ENCODE assay signal across 12 cellular contexts in the genomic region with DNA sequence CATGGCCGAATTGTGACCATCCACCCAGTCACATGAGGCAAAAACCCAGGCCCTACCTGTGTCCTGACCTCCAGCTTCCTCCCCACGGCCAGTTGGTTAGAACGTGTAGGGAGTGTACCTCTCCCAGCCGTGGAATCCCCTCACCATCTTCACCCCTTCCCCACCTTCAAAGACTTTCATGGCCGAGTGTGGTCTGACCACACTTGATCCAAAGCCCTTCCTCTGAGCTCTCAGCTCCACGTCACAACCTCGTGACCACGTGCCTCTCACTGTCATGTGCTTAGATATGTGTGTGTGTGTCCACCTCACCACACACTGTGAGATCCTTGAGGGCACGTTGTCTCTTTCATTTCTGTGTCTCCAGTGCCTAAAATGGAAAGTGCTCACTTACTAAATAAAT. TPM values are rescaled to one million over a fixed set of nuclear protein-coding genes. Genes with fewer than 3 reads are reported as not detected.
DNase-seq lines count a peak whose midpoint lies in the region; ATAC-seq, FAIRE-seq and TF ChIP-seq lines count a peak whose summit lies in the region.
"Had no signal": no experiment of that assay in that cellular context is flagged by ENCODE, and none has a peak within 500 bp of the region (broad histone marks: within the 10 kb centered on the region; RNA-seq: fewer than 3 reads in every experiment).

No MANE protein-coding gene starts in this region.

- H3K4me1 ChIP-seq in naive thymus-derived CD4-positive, alpha-beta T cell (ENCODE audit: control insufficient read depth in 2 of 2, insufficient read depth in 2 of 2, low read length in 2 of 2): peaks cover 86% of the 10 kb centered on the region in 2 donors
- peaks cover 2 to 3% of the 10 kb centered on the region in 2 donors for H3K4me1 ChIP-seq in kidney (ENCODE audit: control insufficient read depth in 1 of 2, insufficient read depth in 1 of 2, low read depth in 1 of 2, low read length in 2 of 2)

- H3K4me3 Mint-ChIP-seq in naive thymus-derived CD4-positive, alpha-beta T cell: peak overlapping the region in 9 of 10 donors; percentile 20 to 91 (median 81)

- H3K9me3 Mint-ChIP-seq in naive thymus-derived CD4-positive, alpha-beta T cell: peaks cover 0 to 3% (median 0%) of the 10 kb centered on the region in 11 donors

- no peaks in the 10 kb centered on the region for H3K27me3 ChIP-seq in naive thymus-derived CD4-positive, alpha-beta T cell (ENCODE audit: control insufficient read depth in 2 of 2, insufficient read depth in 2 of 2, low read length in 2 of 2)

- ATAC-seq in GM21825 (IDR thresholded peaks at IDR 0.05; ENCODE audit: unreplicated experiment): peak; percentile 19
- no peak for ATAC-seq in naive thymus-derived CD4-positive, alpha-beta T cell
- ATAC-seq in GM18870 (IDR thresholded peaks at IDR 0.05; ENCODE audit: unreplicated experiment): no peak
- ATAC-seq in GM21367 (IDR thresholded peaks at IDR 0.05; ENCODE audit: unreplicated experiment): no peak

- peaks cover 82 to 98% (median 94%) of the 10 kb centered on the region in 7 donors for H3K4me1 Mint-ChIP-seq in naive thymus-derived CD4-positive, alpha-beta T cell

- intact Hi-C loops in naive thymus-derived CD4-positive, alpha-beta T cell (cut with micrococcal nuclease): loop anchor here (1.0 to 10.0 kb wide), 15 partner anchors 10 to 791 kb away; partner anchors contain the start of genes HSPH1 (in 1 of the 2), SLC7A1 (in 1 of the 2) and USPL1 (in 1 of the 2)
- intact Hi-C loops in kidney (cut with DNase I): no loop called here

- peak overlapping the region; percentile 61 for H3K27ac ChIP-seq in naive thymus-derived CD4-positive, alpha-beta T cell (ENCODE audit: low read depth, low read length)
- H3K27ac ChIP-seq in kidney (ENCODE audit: low read depth in 2 of 2, low read length in 2 of 2): no peak overlapping the region
- H3K27ac ChIP-seq: thoracic aorta had no signal

- POLR2A ChIA-PET in GM10248 (lab: Yijun Ruan, JAX): interaction anchor here (1.8 kb wide), 1 partner anchor 12 kb away, joined by 4 read pairs; no protein-coding TSS in a partner anchor
- POLR2A ChIA-PET in naive thymus-derived CD4-positive, alpha-beta T cell (lab: Charles Lee): interaction anchor here (0.8 to 7.9 kb wide), 15 partner anchors 11 to 523 kb away, joined by 3 to 281 read pairs (median 7); partner anchors contain the start of genes HMGB1, UBL3 and USPL1

- peaks cover 0 to 43% (median 0%) of the 10 kb centered on the region in 5 donors for H3K36me3 Mint-ChIP-seq in naive thymus-derived CD4-positive, alpha-beta T cell

- H3K9me3 ChIP-seq in naive thymus-derived CD4-positive, alpha-beta T cell (ENCODE audit: control insufficient read depth in 2 of 3, low read length in 3 of 3): no peaks in the 10 kb centered on the region
- H3K9me3 ChIP-seq in kidney (ENCODE audit: control insufficient read depth in 1 of 2, low read length in 2 of 2): no peaks in the 10 kb centered on the region
- H3K9me3 ChIP-seq: thoracic aorta had no signal

- FAIRE-seq in kidney (lab: Jason Lieb, UNC): no peak

- H3K4me3 ChIP-seq in naive thymus-derived CD4-positive, alpha-beta T cell (ENCODE audit: low read length): peak overlapping the region; percentile 12
- H3K4me3 ChIP-seq in kidney (ENCODE audit: low read length in 2 of 2): no peak overlapping the region
- H3K4me3 ChIP-seq: thoracic aorta had no signal

- H3K9ac ChIP-seq in kidney (ENCODE audit: low read length in 2 of 2): no peak overlapping the region

- CTCF ChIA-PET in GM10248 (lab: Yijun Ruan, JAX): interaction anchor here (1.5 to 3.7 kb wide), 4 partner anchors 9 to 35 kb away, joined by 4 to 25 read pairs (median 7); no protein-coding TSS in a partner anchor
- CTCF ChIA-PET in naive thymus-derived CD4-positive, alpha-beta T cell (lab: Charles Lee): interaction anchor here (0.8 to 6.6 kb wide), 18 partner anchors 8 to 241 kb away, joined by 3 to 56 read pairs (median 4); partner anchors contain the start of gene HMGB1

- TF ChIP-seq CTCF in GM10248 (IDR thresholded peaks at IDR 0.05; ENCODE audit: control extremely low read depth, extremely low read depth, low read depth, missing control alignments): no peak
- TF ChIP-seq CTCF in kidney (IDR thresholded peaks at IDR 0.05; ENCODE audit: borderline replicate concordance, extremely low read depth, insufficient read depth): no peak

- peak; percentile 46 for DNase-seq in GM10248 (ENCODE audit: extremely low spot score)
- DNase-seq in activated CD4-positive, alpha-beta T cell treated with anti-CD3 and anti-CD28 coated beads for 48 hours: peak; percentile 58
- DNase-seq in naive thymus-derived CD4-positive, alpha-beta T cell: peak in 1 of 9 donors; percentile 40
- DNase-seq in kidney: no peak
- DNase-seq in DMS53 (lab: John Stamatoyannopoulos, UW): no peak
- DNase-seq: caudate nucleus, DMS153 had no signal

- peak overlapping the region; percentile 90 to 98 (median 95) for H3K27ac Mint-ChIP-seq in naive thymus-derived CD4-positive, alpha-beta T cell

- H3K36me3 ChIP-seq in naive thymus-derived CD4-positive, alpha-beta T cell (ENCODE audit: control insufficient read depth in 2 of 3, insufficient read depth in 3 of 3, low read length in 3 of 3): no peaks in the 10 kb centered on the region
- H3K36me3 ChIP-seq in kidney (ENCODE audit: control insufficient read depth in 1 of 2, insufficient read depth in 2 of 2, low read length in 2 of 2): no peaks in the 10 kb centered on the region
- H3K36me3 ChIP-seq: thoracic aorta had no signal

- no peaks in the 10 kb centered on the region for H3K27me3 Mint-ChIP-seq in naive thymus-derived CD4-positive, alpha-beta T cell

RNA-seq across cellular contexts. Expression of gene UBE2L5, which starts 48.6 kb away (rescaled TPM):
- not detected for total RNA-seq in naive thymus-derived CD4-positive, alpha-beta T cell
- polyA plus RNA-seq in naive thymus-derived CD4-positive, alpha-beta T cell: under 1 TPM in 1 of 2 donors, not detected in 1; 0.14 TPM
- total RNA-seq in kidney: not detected
- polyA plus RNA-seq in kidney (ENCODE audit: insufficient read depth, low read depth, low replicate concordance): not detected
- total RNA-seq: pulmonary artery endothelial cell had no signal

Comparison
In these comparisons a context has a peak if more than half of its experiments do, and no peak if none do; other contexts are left out.
1. DNase-seq: peak in GM10248 (single experiment) and activated CD4-positive, alpha-beta T cell treated with anti-CD3 and anti-CD28 coated beads for 48 hours (single experiment); none in kidney (single experiment) and DMS53 (single experiment).